Comparison of ENCODE assay signal across 11 cellular contexts in the genomic region with DNA sequence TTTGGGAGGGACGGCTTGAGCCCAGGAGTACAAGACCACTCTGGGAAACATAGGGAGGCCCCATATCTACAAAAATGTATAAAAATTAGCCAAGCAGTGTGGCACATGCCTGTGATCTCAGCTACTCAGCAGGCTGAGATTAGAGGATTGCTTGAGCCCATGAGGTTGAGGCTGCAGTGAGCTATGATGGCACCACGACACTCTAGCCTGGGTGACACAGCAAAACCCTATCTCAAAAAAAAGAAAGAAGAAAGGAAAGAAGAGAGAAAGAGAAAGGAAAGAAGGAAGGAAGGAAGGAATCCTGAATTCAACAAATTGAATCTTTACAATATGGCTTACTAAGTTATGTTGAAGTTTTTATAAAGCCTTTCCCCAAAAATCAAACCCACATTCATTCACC. TPM values are rescaled to one million over a fixed set of nuclear protein-coding genes. Genes with fewer than 3 reads are reported as not detected.
DNase-seq lines count a peak whose midpoint lies in the region; ATAC-seq and TF ChIP-seq lines count a peak whose summit lies in the region.
"Had no signal": no experiment of that assay in that cellular context is flagged by ENCODE, and none has a peak within 500 bp of the region (broad histone marks: within the 10 kb centered on the region; RNA-seq: fewer than 3 reads in every experiment).

No MANE protein-coding gene starts in this region.

- CTCF ChIA-PET in naive thymus-derived CD4-positive, alpha-beta T cell (lab: Charles Lee) = no interaction called here

- peak overlapping the region; percentile 51 for H3K4me3 Mint-ChIP-seq in activated naive CD8-positive, alpha-beta T cell
- H3K4me3 Mint-ChIP-seq in naive thymus-derived CD4-positive, alpha-beta T cell = peak overlapping the region in 7 of 10 donors; percentile 11 to 91 (median 46)

- no peaks in the 10 kb centered on the region for H3K9me3 Mint-ChIP-seq in activated naive CD8-positive, alpha-beta T cell (ENCODE audit: low read depth)
- no peaks in the 10 kb centered on the region for H3K9me3 Mint-ChIP-seq in naive thymus-derived CD4-positive, alpha-beta T cell

- H3K27me3 ChIP-seq in naive thymus-derived CD4-positive, alpha-beta T cell (ENCODE audit: control insufficient read depth in 2 of 2, insufficient read depth in 2 of 2, low read length in 2 of 2) = no peaks in the 10 kb centered on the region
- H3K27me3 ChIP-seq in uterus = no peaks in the 10 kb centered on the region

- no peak for TF ChIP-seq POLR2A in uterus (IDR thresholded peaks at IDR 0.05)

- peaks cover 1% of the 10 kb centered on the region for H3K27me3 Mint-ChIP-seq in activated naive CD8-positive, alpha-beta T cell
- H3K27me3 Mint-ChIP-seq in naive thymus-derived CD4-positive, alpha-beta T cell = peaks cover 4 to 19% (median 10%) of the 10 kb centered on the region in 5 donors

- H3K36me3 Mint-ChIP-seq in activated naive CD8-positive, alpha-beta T cell = peaks cover 2% of the 10 kb centered on the region
- H3K36me3 Mint-ChIP-seq in naive thymus-derived CD4-positive, alpha-beta T cell = peaks cover 0 to 2% (median 0%) of the 10 kb centered on the region in 5 donors

- H3K4me1 ChIP-seq in naive thymus-derived CD4-positive, alpha-beta T cell (ENCODE audit: control insufficient read depth in 2 of 2, insufficient read depth in 2 of 2, low read length in 2 of 2) = peaks cover 9 to 10% of the 10 kb centered on the region in 2 donors
- H3K4me1 ChIP-seq in uterus = no peaks in the 10 kb centered on the region

- peak overlapping the region; percentile 69 for H3K4me3 ChIP-seq in GM12865 (ENCODE audit: low read depth, low read length)
- H3K4me3 ChIP-seq in naive thymus-derived CD4-positive, alpha-beta T cell (ENCODE audit: low read length) = no peak overlapping the region
- no peak overlapping the region for H3K4me3 ChIP-seq in uterus
- H3K4me3 ChIP-seq: coronary artery had no signal

- H3K4me1 Mint-ChIP-seq in activated naive CD8-positive, alpha-beta T cell (ENCODE audit: low read depth) = peaks cover 19% of the 10 kb centered on the region
- peaks cover 10 to 28% (median 13%) of the 10 kb centered on the region in 7 donors for H3K4me1 Mint-ChIP-seq in naive thymus-derived CD4-positive, alpha-beta T cell

- POLR2A ChIA-PET in naive thymus-derived CD4-positive, alpha-beta T cell (lab: Charles Lee) = no interaction called here

- TF ChIP-seq CTCF in GM12865 (IDR thresholded peaks at IDR 0.05; ENCODE audit: insufficient read depth, low read depth, low read length, missing control alignments) (no peak), uterus (IDR thresholded peaks at IDR 0.05) (no peak)

- H3K27ac ChIP-seq in naive thymus-derived CD4-positive, alpha-beta T cell (ENCODE audit: low read depth, low read length) = no peak overlapping the region
- no peak overlapping the region for H3K27ac ChIP-seq in uterus
- H3K27ac ChIP-seq: 22Rv1, coronary artery had no signal

- no peak for ATAC-seq in naive thymus-derived CD4-positive, alpha-beta T cell

- intact Hi-C loops in naive thymus-derived CD4-positive, alpha-beta T cell (cut with micrococcal nuclease) = loop anchor here (5.0 to 10.0 kb wide), 5 partner anchors 68 to 1126 kb away; a partner anchor contains a TSS
- intact Hi-C loops in uterus (cut with DNase I; ENCODE audit: low total_unique reads) = no loop called here

- no peaks in the 10 kb centered on the region for H3K9me3 ChIP-seq in naive thymus-derived CD4-positive, alpha-beta T cell (ENCODE audit: control insufficient read depth in 2 of 3, low read length in 3 of 3)
- H3K9me3 ChIP-seq in uterus = no peaks in the 10 kb centered on the region

- H3K27ac Mint-ChIP-seq in activated naive CD8-positive, alpha-beta T cell = no peak overlapping the region
- H3K27ac Mint-ChIP-seq in naive thymus-derived CD4-positive, alpha-beta T cell = no peak overlapping the region

- peaks cover 0 to 5% (median 0%) of the 10 kb centered on the region in 3 experiments for H3K36me3 ChIP-seq in naive thymus-derived CD4-positive, alpha-beta T cell (ENCODE audit: control insufficient read depth in 2 of 3, insufficient read depth in 3 of 3, low read length in 3 of 3)
- no peaks in the 10 kb centered on the region for H3K36me3 ChIP-seq in uterus

- DNase-seq in DMS 273 (lab: John Stamatoyannopoulos, UW; ENCODE audit: unreplicated experiment) = peak; percentile 4
- DNase-seq in DMS 273 treated with DMSO at 0.1 percent for 48 hours (lab: John Stamatoyannopoulos, UW) = no peak
- DNase-seq in GM12865 (ENCODE audit: low read depth) = no peak
- DNase-seq in naive thymus-derived CD4-positive, alpha-beta T cell = no peak
- DNase-seq in uterus = no peak
- DNase-seq in hippocampal formation (lab: John Stamatoyannopoulos, UW) = no peak
- DNase-seq in NCI-H2227 treated with DMSO at 0.1 percent for 48 hours (lab: John Stamatoyannopoulos, UW) = no peak
- DNase-seq: EL had no signal

RNA-seq across cellular contexts. Expression of a gene that starts 2.1 kb away (rescaled TPM):
- total RNA-seq in naive thymus-derived CD4-positive, alpha-beta T cell = 10 to 100 TPM in 2 of 5 experiments, 1 to 10 TPM in 3; 5.0 to 12.0 (median 9.3) TPM
- 1 to 10 TPM; 1.7 to 2.8 TPM for polyA plus RNA-seq in naive thymus-derived CD4-positive, alpha-beta T cell
- total RNA-seq in uterus = 10 to 100 TPM in 3 of 4 donors, 1 to 10 TPM in 1; 2.4 to 32.0 (median 17.5) TPM
